Comparison of ENCODE assay signal across 23 cellular contexts in genomic region chr6:157708933-157709332, GRCh38.
"Had no signal": no experiment of that assay in that cellular context is flagged by ENCODE, and none has a peak within 500 bp of the region (broad histone marks: within the 10 kb centered on the region; RNA-seq: fewer than 3 reads in every experiment).

No MANE protein-coding gene starts in this region.

- H3K27ac ChIP-seq: brain microvascular endothelial cell, cardiac muscle cell, SK-N-MC had no signal

- H3K9me3 Mint-ChIP-seq: activated CD4-positive, alpha-beta memory T cell treated with anti-CD3 and anti-CD28 coated beads for 36 hours; activated naive CD4-positive, alpha-beta T cell treated with anti-CD3 and anti-CD28 coated beads, Interleukin-2, amount 10 ng/mL, durations not matched to agents 7 days and 5 days; activated T-helper 2 cell treated with anti-CD3 and anti-CD28 coated beads, Interferon-gamma antibody, Interleukin-2, Interleukin-4, amounts not matched to agents 10 μg/mL and 5 μg/mL and 100 μg/mL, durations not matched to agents 14 hours and 24 hours and 36 hours; T-cell had no signal

- H3K36me3 Mint-ChIP-seq: activated CD4-positive, alpha-beta memory T cell treated with anti-CD3 and anti-CD28 coated beads for 36 hours; activated naive CD4-positive, alpha-beta T cell treated with anti-CD3 and anti-CD28 coated beads, Interleukin-2, amount 10 ng/mL, durations not matched to agents 7 days and 5 days; activated naive CD8-positive, alpha-beta T cell treated with anti-CD3 and anti-CD28 coated beads for 36 hours; T-cell had no signal

- H3K36me3 ChIP-seq: brain microvascular endothelial cell, cardiac muscle cell had no signal

- DNase-seq: activated CD4-positive, alpha-beta memory T cell treated with anti-CD3 and anti-CD28 coated beads for 36 hours; activated CD4-positive, alpha-beta T cell treated with anti-CD3 and anti-CD28 coated beads, Interleukin-2, amount 10 ng/mL, durations not matched to agents 7 days and 5 days; activated CD4-positive, CD25-positive, alpha-beta regulatory T cell; activated CD8-positive, alpha-beta memory T cell treated with anti-CD3 and anti-CD28 coated beads for 24 hours; activated gamma-delta T cell treated with Interleukin-2 at 50 U/mL for 16 hours; activated naive CD4-positive, alpha-beta T cell treated with anti-CD3 and anti-CD28 coated beads, Interleukin-2, amount 10 ng/mL, durations not matched to agents 7 days and 5 days; activated naive CD8-positive, alpha-beta T cell treated with anti-CD3 and anti-CD28 coated beads for 36 hours; activated T-cell treated with anti-CD3 and anti-CD28 coated beads, Interleukin-2, amount 50 U/mL, for 48 hours; brain microvascular endothelial cell; Kasumi-1; NCI-H1048; NCI-H1694; NCI-H2029; NCI-H2107; NCI-H524; T-cell; T-helper 2 cell; T1000 had no signal

- FAIRE-seq: TTC549 had no signal

- H3K4me1 Mint-ChIP-seq: activated CD4-positive, alpha-beta T cell treated with anti-CD3 and anti-CD28 coated beads, Interleukin-2, amount 10 ng/mL, durations not matched to agents 7 days and 5 days; activated naive CD4-positive, alpha-beta T cell treated with anti-CD3 and anti-CD28 coated beads, Interleukin-2, amount 10 ng/mL, durations not matched to agents 7 days and 5 days; activated naive CD8-positive, alpha-beta T cell treated with anti-CD3 and anti-CD28 coated beads for 36 hours; T-cell had no signal

- H3K27me3 ChIP-seq: brain microvascular endothelial cell, cardiac muscle cell had no signal

- H3K4me3 Mint-ChIP-seq: activated CD4-positive, alpha-beta memory T cell treated with anti-CD3 and anti-CD28 coated beads for 36 hours; activated CD4-positive, alpha-beta T cell treated with anti-CD3 and anti-CD28 coated beads, Interleukin-2, amount 10 ng/mL, durations not matched to agents 7 days and 5 days; activated naive CD4-positive, alpha-beta T cell treated with anti-CD3 and anti-CD28 coated beads, Interleukin-2, amount 10 ng/mL, durations not matched to agents 7 days and 5 days; activated naive CD8-positive, alpha-beta T cell treated with anti-CD3 and anti-CD28 coated beads for 36 hours; T-cell had no signal

- H3K27me3 Mint-ChIP-seq: activated CD4-positive, alpha-beta memory T cell treated with anti-CD3 and anti-CD28 coated beads for 36 hours; activated CD4-positive, alpha-beta T cell treated with anti-CD3 and anti-CD28 coated beads, Interleukin-2, amount 10 ng/mL, durations not matched to agents 7 days and 5 days; activated naive CD8-positive, alpha-beta T cell treated with anti-CD3 and anti-CD28 coated beads for 36 hours; T-cell had no signal

- ATAC-seq: Right ventricle myocardium inferior, T-cell had no signal

- H3K27ac Mint-ChIP-seq: activated CD4-positive, alpha-beta memory T cell treated with anti-CD3 and anti-CD28 coated beads for 36 hours; activated naive CD4-positive, alpha-beta T cell treated with anti-CD3 and anti-CD28 coated beads, Interleukin-2, amount 10 ng/mL, durations not matched to agents 7 days and 5 days; activated naive CD8-positive, alpha-beta T cell treated with anti-CD3 and anti-CD28 coated beads for 36 hours; activated T-helper 2 cell treated with anti-CD3 and anti-CD28 coated beads, Interferon-gamma antibody, Interleukin-2, Interleukin-4, amounts not matched to agents 10 μg/mL and 5 μg/mL and 100 μg/mL, durations not matched to agents 14 hours and 24 hours and 36 hours; T-cell had no signal

- H3K4me3 ChIP-seq: cardiac muscle cell, SK-N-MC had no signal
